9 cellular contexts compared by ENCODE assay signal in the genomic region with DNA sequence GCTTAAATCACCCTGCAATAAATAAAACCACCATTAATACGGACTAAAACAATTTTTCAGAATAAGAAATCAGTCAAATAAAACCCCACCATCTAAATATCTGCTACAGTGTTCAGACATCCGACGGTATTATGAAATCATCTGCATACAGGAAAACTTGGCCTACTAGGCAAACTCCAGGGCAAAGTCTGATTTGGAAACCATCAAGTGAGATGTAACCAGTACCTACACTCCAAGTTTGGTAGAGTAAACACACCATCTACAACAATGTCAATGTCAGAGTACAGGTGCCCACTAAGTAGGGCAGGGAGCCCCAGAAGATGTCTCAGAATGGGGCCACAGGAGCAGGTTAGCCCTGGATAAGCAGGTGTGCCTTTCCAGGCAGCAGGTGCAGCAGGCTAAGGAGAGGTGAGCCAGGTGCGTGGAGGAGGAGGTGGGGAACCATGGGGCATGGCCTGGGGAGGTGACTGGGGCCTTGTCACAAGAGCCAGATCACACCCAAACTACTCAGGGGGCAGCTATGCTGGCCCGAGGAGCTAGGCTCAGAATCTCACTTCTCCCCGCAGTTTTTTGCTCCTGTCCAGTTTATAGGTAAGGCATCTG. TPM values are rescaled to one million over a fixed set of nuclear protein-coding genes. Genes with fewer than 3 reads are reported as not detected.
DNase-seq lines count a peak whose midpoint lies in the region; FAIRE-seq and TF ChIP-seq lines count a peak whose summit lies in the region.
"Had no signal": no experiment of that assay in that cellular context is flagged by ENCODE, and none has a peak within 500 bp of the region (broad histone marks: within the 10 kb centered on the region; RNA-seq: fewer than 3 reads in every experiment).

No MANE protein-coding gene starts in this region.

- peaks cover 89% of the 10 kb centered on the region for H3K4me1 Mint-ChIP-seq in activated naive CD4-positive, alpha-beta T cell treated with anti-CD3 and anti-CD28 coated beads for 36 hours (ENCODE audit: low read depth)

- no peak for TF ChIP-seq EP300 in transverse colon (IDR thresholded peaks at IDR 0.05; ENCODE audit: low read depth)

- H3K4me3 ChIP-seq in muscle layer of duodenum (ENCODE audit: low read depth in 1 of 2, low read length in 2 of 2): peak overlapping the region in 1 of 2 donors; percentile 20
- H3K4me3 ChIP-seq in transverse colon: no peak overlapping the region

- H3K27ac ChIP-seq in muscle layer of duodenum (ENCODE audit: low read length): peak overlapping the region; percentile 78
- H3K27ac ChIP-seq in transverse colon: peak overlapping the region; percentile 80 to 93 (median 82)

- intact Hi-C loops in activated naive CD4-positive, alpha-beta T cell treated with anti-CD3 and anti-CD28 coated beads for 36 hours (cut with micrococcal nuclease): no loop called here
- intact Hi-C loops in transverse colon (cut with DNase I; ENCODE audit: low total_unique reads): no loop called here

- H3K4me3 Mint-ChIP-seq in activated naive CD4-positive, alpha-beta T cell treated with anti-CD3 and anti-CD28 coated beads for 36 hours: no peak overlapping the region

- no peaks in the 10 kb centered on the region for H3K36me3 Mint-ChIP-seq in activated naive CD4-positive, alpha-beta T cell treated with anti-CD3 and anti-CD28 coated beads for 36 hours (ENCODE audit: low read depth)

- no peak for DNase-seq in activated naive CD4-positive, alpha-beta T cell treated with anti-CD3 and anti-CD28 coated beads for 36 hours
- no peak for DNase-seq in activated naive CD4-positive, alpha-beta T cell treated with Interleukin-2 at 50 U/mL for 16 hours
- DNase-seq in amniotic epithelial cell (ENCODE audit: low read depth): peak; percentile 37
- DNase-seq in transverse colon: no peak
- no peak for DNase-seq in COR-L47 (lab: John Stamatoyannopoulos, UW)
- DNase-seq in NCI-H1436 treated with DMSO at 0.1 percent for 48 hours (lab: John Stamatoyannopoulos, UW): no peak
- DNase-seq in GM12891 (ENCODE audit: insufficient read length, low spot score): no peak
- DNase-seq: occipital lobe had no signal

- H3K27ac Mint-ChIP-seq in activated naive CD4-positive, alpha-beta T cell treated with anti-CD3 and anti-CD28 coated beads for 36 hours: peak overlapping the region; percentile 50

- TF ChIP-seq POLR2A in transverse colon (IDR thresholded peaks at IDR 0.05): peak; percentile 6
- no peak for TF ChIP-seq POLR2A in GM12891 (IDR thresholded peaks at IDR 0.05; ENCODE audit: low read depth, low read length)

- no peaks in the 10 kb centered on the region for H3K36me3 ChIP-seq in muscle layer of duodenum (ENCODE audit: control insufficient read depth in 1 of 2, insufficient read depth in 2 of 2, low read length in 2 of 2)
- H3K36me3 ChIP-seq in transverse colon: no peaks in the 10 kb centered on the region

- peaks cover 44 to 66% of the 10 kb centered on the region in 2 donors for H3K4me1 ChIP-seq in muscle layer of duodenum (ENCODE audit: control insufficient read depth in 1 of 2, insufficient read depth in 2 of 2, low read length in 2 of 2)
- peaks cover 61 to 96% (median 68%) of the 10 kb centered on the region in 4 donors for H3K4me1 ChIP-seq in transverse colon

- no peak for TF ChIP-seq CTCF in transverse colon (IDR thresholded peaks at IDR 0.05)

- H3K27me3 ChIP-seq in muscle layer of duodenum (ENCODE audit: low read depth, low read length) (no peaks in the 10 kb centered on the region), transverse colon (no peaks in the 10 kb centered on the region)

- H3K9me3 ChIP-seq in muscle layer of duodenum (ENCODE audit: control insufficient read depth in 1 of 2, low read length in 2 of 2) (no peaks in the 10 kb centered on the region), transverse colon (no peaks in the 10 kb centered on the region)

- no peaks in the 10 kb centered on the region for H3K27me3 Mint-ChIP-seq in activated naive CD4-positive, alpha-beta T cell treated with anti-CD3 and anti-CD28 coated beads for 36 hours (ENCODE audit: low read depth)

- in situ Hi-C loops in transverse colon (cut with MboI; ENCODE audit: low pct_ligation_motif_present in 1 of 4, low pct_unique_long_range_greater_than_20kb in 1 of 4, low sequenced_read_pairs in 3 of 4): no loop called here

- CTCF ChIA-PET in activated naive CD4-positive, alpha-beta T cell treated with anti-CD3 and anti-CD28 coated beads for 36 hours (lab: Charles Lee): interaction anchor here (0.8 to 0.9 kb wide), 2 partner anchors 156 to 220 kb away, joined by 3 read pairs; no protein-coding TSS in a partner anchor

- no peak for FAIRE-seq in GM12891 (lab: Jason Lieb, UNC)

- no peaks in the 10 kb centered on the region for H3K9me3 Mint-ChIP-seq in activated naive CD4-positive, alpha-beta T cell treated with anti-CD3 and anti-CD28 coated beads for 36 hours

- WGBS in transverse colon (ENCODE audit: low coverage in 1 of 2), 2 donors: 40 to 54% methylated on average over 3 to 6 of the region's 6 CpGs

TF ChIP-seq in GM12891, 5 proteins besides CTCF, POLR2A, EP300 and RAD21:
- no peak for TF ChIP-seq POLR2AphosphoS5 (IDR thresholded peaks at IDR 0.05; ENCODE audit: low read depth, low read length)
- no peak for TF ChIP-seq POU2F2 (IDR thresholded peaks at IDR 0.05; ENCODE audit: low read depth, low read length)
- TF ChIP-seq PAX5 (IDR thresholded peaks at IDR 0.05; ENCODE audit: insufficient read depth, low read length, severe bottlenecking): no peak
- TF ChIP-seq SPI1 (IDR thresholded peaks at IDR 0.05; ENCODE audit: low read depth, low read length): no peak
- TF ChIP-seq TAF1 (IDR thresholded peaks at IDR 0.05; ENCODE audit: low read depth, low read length): no peak

RNA-seq across cellular contexts. Expression of a gene that starts 59.6 kb away (rescaled TPM):
- 100 to 1,000 TPM; 362 to 381 TPM for total RNA-seq in activated naive CD4-positive, alpha-beta T cell treated with anti-CD3 and anti-CD28 coated beads for 36 hours
- 100 to 1,000 TPM; 127 to 404 (median 136) TPM for total RNA-seq in transverse colon
- 305 TPM for polyA plus RNA-seq in GM12891 (2012; ENCODE audit: low read depth, missing spikeins)
